17 cellular contexts compared by ENCODE assay signal in genomic region chr2:156038021-156038420, GRCh38.
"Had no signal": no experiment of that assay in that cellular context is flagged by ENCODE, and none has a peak within 500 bp of the region (broad histone marks: within the 10 kb centered on the region; RNA-seq: fewer than 3 reads in every experiment).

No MANE protein-coding gene starts in this region.

- H3K27me3 ChIP-seq: esophagus muscularis mucosa, gastroesophageal sphincter, neutrophil, sigmoid colon had no signal

- H3K4me3 ChIP-seq: esophagus muscularis mucosa, gastroesophageal sphincter, left ventricle myocardium inferior, lower lobe of right lung, sigmoid colon, skin epidermis had no signal

- H3K9me3 ChIP-seq: esophagus muscularis mucosa, lower lobe of right lung, neutrophil, sigmoid colon had no signal

- FAIRE-seq: kidney had no signal

- H3K4me1 ChIP-seq: esophagus muscularis mucosa, gastroesophageal sphincter, left ventricle myocardium inferior, lower lobe of right lung, sigmoid colon had no signal

- DNase-seq: effector memory CD8-positive, alpha-beta T cell; foreskin fibroblast; glutamatergic neuron; kidney; left cardiac atrium; left ventricle myocardium inferior; lower lobe of right lung; sigmoid colon; stimulated activated CD4-positive, alpha-beta T cell treated with anti-CD3 and anti-CD28 coated beads, Interleukin-12 subunit alpha, Interleukin-12 subunit beta, amount 100 ng/mL, for 4 hours; substantia nigra; trophoblast cell had no signal

- ATAC-seq: effector memory CD8-positive, alpha-beta T cell; gastroesophageal sphincter; left cardiac atrium; lower lobe of right lung; natural killer cell treated with Interleukin-12 subunit alpha and Interleukin-12 subunit beta and Interleukin-15 and Interleukin-18, amount 100 ng/mL, for 72 hours had no signal

- H3K27ac ChIP-seq: epithelial cell of prostate, esophagus muscularis mucosa, gastroesophageal sphincter, left ventricle myocardium inferior, lower lobe of right lung, neutrophil, sigmoid colon, skin epidermis had no signal

- H3K36me3 ChIP-seq: esophagus muscularis mucosa, gastroesophageal sphincter, left ventricle myocardium inferior, lower lobe of right lung, neutrophil, sigmoid colon had no signal
